In genomic region chr2:158009425-158009824, GRCh38 we compare ENCODE assay signal across 1 cellular context.
A peak's percentile ranks its signal among the peaks of the same experiment; 100 is the strongest.
TF ChIP-seq lines count a peak whose summit lies in the region.

No MANE protein-coding gene starts in this region.

TF ChIP-seq in K562, 482 proteins besides CTCF, POLR2A, EP300 and RAD21 (continued from another document):
- TF ChIP-seq PBX2 (CRISPR knock-in tag; IDR thresholded peaks at IDR 0.05; ENCODE audit: low read depth) (no peak), PBX2 (tag; conservative IDR thresholded peaks at IDR 0.05; ENCODE audit: low read depth) (peak; percentile 39; the same call in 1 of the 2 replicates), ESRRA (IDR thresholded peaks at IDR 0.05; ENCODE audit: borderline replicate concordance, low read depth) (peak; percentile 86), MEF2A (IDR thresholded peaks at IDR 0.05; ENCODE audit: control insufficient read depth, low read depth, low read length) (peak; percentile 83), ADNP (tag; IDR thresholded peaks at IDR 0.05) (no peak), GABPA (tag; conservative IDR thresholded peaks at IDR 0.05; ENCODE audit: low read depth) (no peak), CEBPG (CRISPR knock-in tag; IDR thresholded peaks at IDR 0.05) (no peak), CEBPG (tag; conservative IDR thresholded peaks at IDR 0.05 in 1 of 2, IDR thresholded peaks at IDR 0.05 in 1 of 2) (no peak), STAG1 (CRISPR knock-in tag; IDR thresholded peaks at IDR 0.05; ENCODE audit: borderline replicate concordance) (no peak)
- TF ChIP-seq, protein P1, sequence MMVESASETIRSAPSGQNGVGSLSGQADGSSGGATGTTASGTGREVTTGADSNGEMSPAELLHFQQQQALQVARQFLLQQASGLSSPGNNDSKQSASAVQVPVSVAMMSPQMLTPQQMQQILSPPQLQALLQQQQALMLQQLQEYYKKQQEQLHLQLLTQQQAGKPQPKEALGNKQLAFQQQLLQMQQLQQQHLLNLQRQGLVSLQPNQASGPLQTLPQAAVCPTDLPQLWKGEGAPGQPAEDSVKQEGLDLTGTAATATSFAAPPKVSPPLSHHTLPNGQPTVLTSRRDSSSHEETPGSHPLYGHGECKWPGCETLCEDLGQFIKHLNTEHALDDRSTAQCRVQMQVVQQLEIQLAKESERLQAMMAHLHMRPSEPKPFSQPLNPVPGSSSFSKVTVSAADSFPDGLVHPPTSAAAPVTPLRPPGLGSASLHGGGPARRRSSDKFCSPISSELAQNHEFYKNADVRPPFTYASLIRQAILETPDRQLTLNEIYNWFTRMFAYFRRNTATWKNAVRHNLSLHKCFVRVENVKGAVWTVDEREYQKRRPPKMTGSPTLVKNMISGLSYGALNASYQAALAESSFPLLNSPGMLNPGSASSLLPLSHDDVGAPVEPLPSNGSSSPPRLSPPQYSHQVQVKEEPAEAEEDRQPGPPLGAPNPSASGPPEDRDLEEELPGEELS (CRISPR knock-in tag; IDR thresholded peaks at IDR 0.05; ENCODE audit: borderline replicate concordance) = no peak
